ENCODE assay signal across 2 cellular contexts in genomic region chr14:52346778-52347177, GRCh38.
A peak's percentile ranks its signal among the peaks of the same experiment; 100 is the strongest.
TF ChIP-seq lines count a peak whose summit lies in the region.

No MANE protein-coding gene starts in this region.

TF ChIP-seq in IMR-90, 13 proteins besides CTCF, POLR2A, EP300 and RAD21:
- TF ChIP-seq FOS (IDR thresholded peaks at IDR 0.05; ENCODE audit: low read depth, low read length) (no peak), NFE2L2 (IDR thresholded peaks at IDR 0.05; ENCODE audit: low read depth, low read length) (peak; percentile 82), MXI1 (IDR thresholded peaks at IDR 0.05; ENCODE audit: borderline replicate concordance, low read depth, low read length) (no peak), ELK1 (IDR thresholded peaks at IDR 0.05; ENCODE audit: borderline replicate concordance, low read depth, low read length) (no peak), MAFK (IDR thresholded peaks at IDR 0.05; ENCODE audit: low read depth, low read length) (peak; percentile 100)

TF ChIP-seq in H1, 55 proteins besides CTCF, POLR2A, EP300 and RAD21:
- TF ChIP-seq BACH1 (IDR thresholded peaks at IDR 0.05; ENCODE audit: low read length): peak; percentile 83
- TF ChIP-seq POLR2AphosphoS5 (IDR thresholded peaks at IDR 0.05; ENCODE audit: low read depth, low read length): no peak
- no peak for TF ChIP-seq RXRA (IDR thresholded peaks at IDR 0.05; ENCODE audit: insufficient read depth, low read depth, low read length)
- TF ChIP-seq CEBPB (IDR thresholded peaks at IDR 0.05; ENCODE audit: low read depth, low read length): no peak
- TF ChIP-seq MAFK (IDR thresholded peaks at IDR 0.05; ENCODE audit: low read depth, low read length): peak; percentile 99
